Comparison of ENCODE assay signal across 1 cellular context in the genomic region with DNA sequence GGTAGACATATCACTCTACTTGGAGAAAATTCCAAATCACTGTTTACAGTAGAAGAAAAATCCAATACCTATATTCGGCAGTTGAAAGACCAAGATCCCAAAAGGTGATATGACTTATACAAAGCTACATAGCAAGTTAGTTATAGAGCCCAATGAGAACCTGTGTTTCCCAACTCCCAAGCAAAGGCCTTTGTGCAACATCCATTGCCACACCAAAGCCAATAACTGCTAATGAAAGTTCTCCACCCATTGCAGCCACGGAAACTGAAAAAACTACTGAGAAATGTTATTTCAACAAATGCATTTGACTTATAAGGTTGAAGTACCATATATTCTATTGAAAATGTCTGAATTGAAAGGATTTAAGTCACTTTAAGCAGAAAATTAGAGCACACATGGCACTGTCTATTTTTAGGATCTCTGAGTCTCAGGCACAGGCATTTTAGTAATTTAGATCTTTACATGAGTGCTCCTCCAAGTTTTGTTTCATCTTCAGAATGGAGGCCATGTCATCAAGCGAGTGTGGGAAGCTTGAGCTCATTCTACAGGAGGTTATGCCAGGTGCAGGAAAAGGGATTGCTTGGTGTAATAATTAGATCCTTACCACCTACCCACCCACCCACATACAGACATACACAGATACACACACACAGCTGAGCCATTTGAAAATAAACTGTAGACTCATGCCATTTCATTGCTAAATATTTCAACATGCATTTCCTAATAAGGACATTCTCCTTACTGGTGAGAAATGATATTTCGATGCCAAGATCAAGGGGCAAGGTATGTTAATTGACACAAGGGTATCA.
TF ChIP-seq lines count a peak whose summit lies in the region.

No MANE protein-coding gene starts in this region.

TF ChIP-seq in GM23338, 12 proteins besides CTCF, POLR2A, EP300 and RAD21 (continued from another document):
- no peak for TF ChIP-seq JUNB (IDR thresholded peaks at IDR 0.05; ENCODE audit: unreplicated experiment)
- TF ChIP-seq CREB1 (CRISPR knock-in tag; IDR thresholded peaks at IDR 0.05; ENCODE audit: low read depth), result no peak
- TF ChIP-seq ZNF331 (CRISPR knock-in tag; IDR thresholded peaks at IDR 0.05; ENCODE audit: low read depth), result no peak
- no peak for TF ChIP-seq STAT1 (IDR thresholded peaks at IDR 0.05; ENCODE audit: unreplicated experiment)
- no peak for TF ChIP-seq ZNF114 (CRISPR knock-in tag; IDR thresholded peaks at IDR 0.05)
- TF ChIP-seq, protein P1, sequence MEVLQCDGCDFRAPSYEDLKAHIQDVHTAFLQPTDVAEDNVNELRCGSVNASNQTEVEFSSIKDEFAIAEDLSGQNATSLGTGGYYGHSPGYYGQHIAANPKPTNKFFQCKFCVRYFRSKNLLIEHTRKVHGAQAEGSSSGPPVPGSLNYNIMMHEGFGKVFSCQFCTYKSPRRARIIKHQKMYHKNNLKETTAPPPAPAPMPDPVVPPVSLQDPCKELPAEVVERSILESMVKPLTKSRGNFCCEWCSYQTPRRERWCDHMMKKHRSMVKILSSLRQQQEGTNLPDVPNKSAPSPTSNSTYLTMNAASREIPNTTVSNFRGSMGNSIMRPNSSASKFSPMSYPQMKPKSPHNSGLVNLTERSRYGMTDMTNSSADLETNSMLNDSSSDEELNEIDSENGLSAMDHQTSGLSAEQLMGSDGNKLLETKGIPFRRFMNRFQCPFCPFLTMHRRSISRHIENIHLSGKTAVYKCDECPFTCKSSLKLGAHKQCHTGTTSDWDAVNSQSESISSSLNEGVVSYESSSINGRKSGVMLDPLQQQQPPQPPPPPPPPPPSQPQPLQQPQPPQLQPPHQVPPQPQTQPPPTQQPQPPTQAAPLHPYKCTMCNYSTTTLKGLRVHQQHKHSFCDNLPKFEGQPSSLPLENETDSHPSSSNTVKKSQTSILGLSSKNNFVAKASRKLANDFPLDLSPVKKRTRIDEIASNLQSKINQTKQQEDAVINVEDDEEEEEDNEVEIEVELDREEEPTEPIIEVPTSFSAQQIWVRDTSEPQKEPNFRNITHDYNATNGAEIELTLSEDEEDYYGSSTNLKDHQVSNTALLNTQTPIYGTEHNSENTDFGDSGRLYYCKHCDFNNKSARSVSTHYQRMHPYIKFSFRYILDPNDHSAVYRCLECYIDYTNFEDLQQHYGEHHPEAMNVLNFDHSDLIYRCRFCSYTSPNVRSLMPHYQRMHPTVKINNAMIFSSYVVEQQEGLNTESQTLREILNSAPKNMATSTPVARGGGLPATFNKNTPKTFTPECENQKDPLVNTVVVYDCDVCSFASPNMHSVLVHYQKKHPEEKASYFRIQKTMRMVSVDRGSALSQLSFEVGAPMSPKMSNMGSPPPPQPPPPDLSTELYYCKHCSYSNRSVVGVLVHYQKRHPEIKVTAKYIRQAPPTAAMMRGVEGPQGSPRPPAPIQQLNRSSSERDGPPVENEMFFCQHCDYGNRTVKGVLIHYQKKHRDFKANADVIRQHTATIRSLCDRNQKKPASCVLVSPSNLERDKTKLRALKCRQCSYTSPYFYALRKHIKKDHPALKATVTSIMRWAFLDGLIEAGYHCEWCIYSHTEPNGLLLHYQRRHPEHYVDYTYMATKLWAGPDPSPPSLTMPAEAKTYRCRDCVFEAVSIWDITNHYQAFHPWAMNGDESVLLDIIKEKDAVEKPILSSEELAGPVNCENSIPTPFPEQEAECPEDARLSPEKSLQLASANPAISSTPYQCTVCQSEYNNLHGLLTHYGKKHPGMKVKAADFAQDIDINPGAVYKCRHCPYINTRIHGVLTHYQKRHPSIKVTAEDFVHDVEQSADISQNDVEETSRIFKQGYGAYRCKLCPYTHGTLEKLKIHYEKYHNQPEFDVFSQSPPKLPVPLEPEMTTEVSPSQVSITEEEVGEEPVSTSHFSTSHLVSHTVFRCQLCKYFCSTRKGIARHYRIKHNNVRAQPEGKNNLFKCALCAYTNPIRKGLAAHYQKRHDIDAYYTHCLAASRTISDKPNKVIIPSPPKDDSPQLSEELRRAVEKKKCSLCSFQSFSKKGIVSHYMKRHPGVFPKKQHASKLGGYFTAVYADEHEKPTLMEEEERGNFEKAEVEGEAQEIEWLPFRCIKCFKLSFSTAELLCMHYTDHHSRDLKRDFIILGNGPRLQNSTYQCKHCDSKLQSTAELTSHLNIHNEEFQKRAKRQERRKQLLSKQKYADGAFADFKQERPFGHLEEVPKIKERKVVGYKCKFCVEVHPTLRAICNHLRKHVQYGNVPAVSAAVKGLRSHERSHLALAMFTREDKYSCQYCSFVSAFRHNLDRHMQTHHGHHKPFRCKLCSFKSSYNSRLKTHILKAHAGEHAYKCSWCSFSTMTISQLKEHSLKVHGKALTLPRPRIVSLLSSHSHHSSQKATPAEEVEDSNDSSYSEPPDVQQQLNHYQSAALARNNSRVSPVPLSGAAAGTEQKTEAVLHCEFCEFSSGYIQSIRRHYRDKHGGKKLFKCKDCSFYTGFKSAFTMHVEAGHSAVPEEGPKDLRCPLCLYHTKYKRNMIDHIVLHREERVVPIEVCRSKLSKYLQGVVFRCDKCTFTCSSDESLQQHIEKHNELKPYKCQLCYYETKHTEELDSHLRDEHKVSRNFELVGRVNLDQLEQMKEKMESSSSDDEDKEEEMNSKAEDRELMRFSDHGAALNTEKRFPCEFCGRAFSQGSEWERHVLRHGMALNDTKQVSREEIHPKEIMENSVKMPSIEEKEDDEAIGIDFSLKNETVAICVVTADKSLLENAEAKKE (CRISPR knock-in tag; IDR thresholded peaks at IDR 0.05), result no peak
- no peak for TF ChIP-seq NANOG (IDR thresholded peaks at IDR 0.05; ENCODE audit: borderline replicate concordance)
- TF ChIP-seq, protein P2, sequence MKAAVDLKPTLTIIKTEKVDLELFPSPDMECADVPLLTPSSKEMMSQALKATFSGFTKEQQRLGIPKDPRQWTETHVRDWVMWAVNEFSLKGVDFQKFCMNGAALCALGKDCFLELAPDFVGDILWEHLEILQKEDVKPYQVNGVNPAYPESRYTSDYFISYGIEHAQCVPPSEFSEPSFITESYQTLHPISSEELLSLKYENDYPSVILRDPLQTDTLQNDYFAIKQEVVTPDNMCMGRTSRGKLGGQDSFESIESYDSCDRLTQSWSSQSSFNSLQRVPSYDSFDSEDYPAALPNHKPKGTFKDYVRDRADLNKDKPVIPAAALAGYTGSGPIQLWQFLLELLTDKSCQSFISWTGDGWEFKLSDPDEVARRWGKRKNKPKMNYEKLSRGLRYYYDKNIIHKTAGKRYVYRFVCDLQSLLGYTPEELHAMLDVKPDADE (IDR thresholded peaks at IDR 0.05), result no peak
- no peak for TF ChIP-seq POLR2AphosphoS5 (IDR thresholded peaks at IDR 0.05; ENCODE audit: low read depth)
- TF ChIP-seq EZH2 (IDR thresholded peaks at IDR 0.05; ENCODE audit: low read depth, unreplicated experiment), result no peak
